ENCODE assay signal across 8 cellular contexts in genomic region chr7:131329176-131329570, GRCh38. TPM values are rescaled to one million over a fixed set of nuclear protein-coding genes. Genes with fewer than 3 reads are reported as not detected.
A peak's percentile ranks its signal among the peaks of the same experiment; 100 is the strongest.
DNase-seq lines count a peak whose midpoint lies in the region; ATAC-seq, FAIRE-seq and TF ChIP-seq lines count a peak whose summit lies in the region.

No MANE protein-coding gene starts in this region.

- intact Hi-C loops in breast epithelium (cut with DNase I; ENCODE audit: low total_unique reads): no loop called here

- H3K27ac ChIP-seq in A549: peak overlapping the region; percentile 98
- H3K27ac ChIP-seq in breast epithelium: peak overlapping the region; percentile 98 to 99
- H3K27ac ChIP-seq in mesendoderm (ENCODE audit: low read depth, low read length): no peak overlapping the region

- TF ChIP-seq CTCF in A549 (IDR thresholded peaks at IDR 0.05) (no peak), HFFc6 (IDR thresholded peaks at IDR 0.05) (no peak), breast epithelium (IDR thresholded peaks at IDR 0.05) (no peak)

- peaks cover 11% of the 10 kb centered on the region for H3K27me3 Mint-ChIP-seq in HFFc6 (ENCODE audit: insufficient read depth)

- TF ChIP-seq RAD21 in A549 (conservative IDR thresholded peaks at IDR 0.05 in 1 of 2, IDR thresholded peaks at IDR 0.05 in 1 of 2): no peak

- no peak overlapping the region for H4K5ac ChIP-seq in mesendoderm (ENCODE audit: low read length)

- peak overlapping the region; percentile 94 for H3K4me3 Mint-ChIP-seq in HFFc6

- peaks cover 2% of the 10 kb centered on the region; the same call in 1 of the 2 replicates for H3K9me3 Mint-ChIP-seq in HFFc6

- DNase-seq in A549 (ENCODE audit: low read depth in 1 of 2, low spot score in 1 of 2): peak; percentile 21 to 38
- DNase-seq in HFFc6: no peak
- no peak for DNase-seq in breast epithelium (ENCODE audit: low spot score in 2 of 2)
- DNase-seq in mesendoderm: no peak
- no peak for DNase-seq in HuH-7 (ENCODE audit: low spot score)
- no peak for DNase-seq in frontal cortex (ENCODE audit: low spot score in 2 of 2)
- no peak for DNase-seq in stimulated activated naive CD4-positive, alpha-beta T cell treated with Interleukin-2 at 50 U/mL for 16 hours (lab: John Stamatoyannopoulos, UW)
- DNase-seq in mucosa of gallbladder (ENCODE audit: low spot score): no peak

- H2BK5ac ChIP-seq in mesendoderm (ENCODE audit: low read length): no peak overlapping the region

- peak overlapping the region; percentile 96 for H3K27ac Mint-ChIP-seq in HFFc6

- TF ChIP-seq POLR2A in A549 (IDR thresholded peaks at IDR 0.05; ENCODE audit: low read length) (no peak), breast epithelium (IDR thresholded peaks at IDR 0.05) (no peak)

- no peak for TF ChIP-seq EP300 in A549 (IDR thresholded peaks at IDR 0.05)

- H3K4me1 ChIP-seq in A549 (peaks cover 59% of the 10 kb centered on the region), breast epithelium (peaks cover 0 to 5% of the 10 kb centered on the region in 2 donors), mesendoderm (ENCODE audit: control insufficient read depth, low read depth, low read length) (peaks cover 6% of the 10 kb centered on the region)

- peak overlapping the region; percentile 80 for H3K4me2 ChIP-seq in A549
- H3K4me2 ChIP-seq in mesendoderm (ENCODE audit: low read length): peak overlapping the region; percentile 46

- H3K56ac ChIP-seq in mesendoderm (ENCODE audit: low read length): no peak overlapping the region

- no peak overlapping the region for H3K4ac ChIP-seq in mesendoderm (ENCODE audit: low read depth, low read length)

- H3K36me3 ChIP-seq in breast epithelium (no peaks in the 10 kb centered on the region), mesendoderm (ENCODE audit: control insufficient read depth, insufficient read depth, low read length) (no peaks in the 10 kb centered on the region)

- H3K23ac ChIP-seq in mesendoderm (ENCODE audit: low read length): no peak overlapping the region

- peaks cover 45% of the 10 kb centered on the region for H3K79me2 ChIP-seq in mesendoderm (ENCODE audit: control insufficient read depth, insufficient read depth, low read length)

- H4K8ac ChIP-seq in mesendoderm (ENCODE audit: low read depth, low read length): no peak overlapping the region

- H3K9ac ChIP-seq in mesendoderm (ENCODE audit: low read length): peak overlapping the region; percentile 49

- POLR2A ChIA-PET in A549 (lab: Yijun Ruan, JAX): interaction anchor here (1.0 kb wide), 1 partner anchor 222 kb away, joined by 3 read pairs; no protein-coding TSS in a partner anchor

- WGBS in A549 (ENCODE audit: missing lambda C conversion rate): 33% methylated on average over 1 of the region's 1 CpG
- no CpG with 5 or more reads among the region's 1 CpG for WGBS in mesendoderm (ENCODE audit: extremely low coverage, insufficient coverage, low lambda C conversion rate)

- peak in 1 of 2 experiments; percentile 3; a peak in 1 of 6 replicates for ATAC-seq in A549

- H3K4me3 ChIP-seq in A549 (peak overlapping the region; percentile 91), breast epithelium (peak overlapping the region; percentile 80 to 98 (median 94)), mesendoderm (ENCODE audit: low read length) (no peak overlapping the region)

- peaks cover 51% of the 10 kb centered on the region for H3K4me1 Mint-ChIP-seq in HFFc6 (ENCODE audit: low read depth)

- CTCF ChIA-PET in A549 (lab: Yijun Ruan, JAX): interaction anchor here (1.4 kb wide), 1 partner anchor 260 kb away, joined by 3 read pairs; no protein-coding TSS in a partner anchor

- no peak overlapping the region for H2BK15ac ChIP-seq in mesendoderm (replicated peaks; ENCODE audit: low read depth)

- peaks cover 4% of the 10 kb centered on the region for H3K79me1 ChIP-seq in mesendoderm (ENCODE audit: low read length)

- H3K36me3 Mint-ChIP-seq in HFFc6 (ENCODE audit: low read depth): peaks cover 32% of the 10 kb centered on the region

- FAIRE-seq in A549 (lab: Jason Lieb, UNC) (peak; percentile 46), frontal cortex (lab: Jason Lieb, UNC) (no peak)

- H3K27me3 ChIP-seq in breast epithelium (no peaks in the 10 kb centered on the region), mesendoderm (ENCODE audit: insufficient read depth, low read length, poor library complexity) (no peaks in the 10 kb centered on the region)

- H2BK120ac ChIP-seq in mesendoderm (ENCODE audit: low read depth, low read length): no peak overlapping the region

- H3K18ac ChIP-seq in mesendoderm (ENCODE audit: low read length): no peak overlapping the region

- H3K9me3 ChIP-seq in A549 (peaks cover 5% of the 10 kb centered on the region; the same call in 1 of the 3 replicates), breast epithelium (no peaks in the 10 kb centered on the region)

- no peak overlapping the region for H2AK5ac ChIP-seq in mesendoderm (ENCODE audit: low read length)

TF ChIP-seq in A549, 52 proteins besides CTCF, POLR2A, EP300 and RAD21:
- TF ChIP-seq EHMT2 (IDR thresholded peaks at IDR 0.05; ENCODE audit: low read depth): 0 out of 2 replicates have a peak, but pooled peaks have one; percentile 38
- no peak for TF ChIP-seq ZC3H11A (IDR thresholded peaks at IDR 0.05)

RNA-seq across cellular contexts. Expression of gene MKLN1, which starts 1.5 kb away (rescaled TPM):
- 84.5 and 109 TPM in 2 replicates for polyA plus RNA-seq in A549 (2011; rRNA removed)
- 17.5 and 18.5 TPM in 2 replicates for polyA plus RNA-seq in A549 (2012; cell fraction: cytosol; rRNA removed)
- polyA plus RNA-seq in A549 (2012; cell fraction: nucleus; rRNA removed): 10.8 and 17.1 TPM in 2 replicates
- 39.6 to 46.4 TPM (median 39.6 TPM) in 3 replicates for polyA plus RNA-seq in A549 (2017; fragmentation: RNase III; extraction: RNeasy Plus Mini Kit Qiagen cat#74134 plus additional on column Dnase treatment)
- 154 and 176 TPM in 2 replicates for polyA minus RNA-seq in A549 (2011; rRNA and poly(A)+ RNA removed)
- 10 to 100 TPM; 31.9 to 44.7 (median 38.6) TPM for total RNA-seq in HFFc6 (2021; fragmentation: NEBNext Ultra II Directional; extraction: Animal tissue kit (Norgen Biotek cat#: 25700))
- 100 to 1,000 TPM in 1 of 3 donors, 10 to 100 TPM in 2; 78.1 to 113 (median 80.3) TPM for total RNA-seq in breast epithelium
- 24.2 TPM for polyA plus RNA-seq in mesendoderm (2013, experiment 1 of 2)
- 25.2 TPM for polyA plus RNA-seq in mesendoderm (2013, experiment 2 of 2)
- 45.7 TPM for total RNA-seq in frontal cortex
- total RNA-seq in mucosa of gallbladder: 49.6 TPM

Comparison
In these comparisons a context has a peak if more than half of its experiments do, and no peak if none do; other contexts are left out.
1. DNase-seq: peak in A549 (2 of 2); none in HFFc6 (single experiment), breast epithelium (0 of 2), mesendoderm (single experiment), HuH-7 (single experiment), frontal cortex (0 of 2), stimulated activated naive CD4-positive, alpha-beta T cell treated with Interleukin-2 at 50 U/mL for 16 hours (single experiment) and mucosa of gallbladder (single experiment).